8 cellular contexts compared by ENCODE assay signal in genomic region chr1:200669314-200670214, GRCh38. TPM values are rescaled to one million over a fixed set of nuclear protein-coding genes. Genes with fewer than 3 reads are reported as not detected.
DNase-seq lines count a peak whose midpoint lies in the region; ATAC-seq and TF ChIP-seq lines count a peak whose summit lies in the region.

Gene DDX59, minus strand, starts transcription at chr1:200669907. Its CDS starts 3,167 bp downstream, at chr1:200666740.

- TF ChIP-seq POLR2A in right lobe of liver (IDR thresholded peaks at IDR 0.05) = peak; percentile 99

- H3K4me3 Mint-ChIP-seq in CD14-positive monocyte = peak within 1 kb of the TSS; percentile 98 to 99

- H3K4me1 Mint-ChIP-seq in CD14-positive monocyte = peaks cover 36% of the 10 kb centered on the region

- DNase-seq in CD14-positive monocyte (ENCODE audit: low spot score) = peak; percentile 93
- DNase-seq in NCI-H82 (lab: John Stamatoyannopoulos, UW) = peak; percentile 99
- DNase-seq in activated CD4-positive, alpha-beta T cell treated with anti-CD3 and anti-CD28 coated beads, Interleukin-2, amount 50 U/mL, for 48 hours = peak; percentile 94 to 95
- DNase-seq in dermis microvascular lymphatic vessel endothelial cell (ENCODE audit: low read depth in 2 of 2) = peak; percentile 96 to 98
- DNase-seq in right lobe of liver = peak; percentile 98
- peak; percentile 91 for DNase-seq in stimulated activated CD4-positive, alpha-beta T cell treated with anti-CD3 and anti-CD28 coated beads, Interleukin-4, amount 100 ng/mL, for 4 hours

- ATAC-seq in GM19397 (IDR thresholded peaks at IDR 0.05; ENCODE audit: unreplicated experiment) (peak; percentile 87), HG03571 (IDR thresholded peaks at IDR 0.05; ENCODE audit: unreplicated experiment) (peak; percentile 79), right lobe of liver (peak; percentile 88 to 96 (median 92))

- no peaks in the 10 kb centered on the region for H3K27me3 Mint-ChIP-seq in CD14-positive monocyte (ENCODE audit: low read depth in 3 of 3)

- peak within 1 kb of the TSS; percentile 56 to 93 (median 90) for H3K4me3 ChIP-seq in right lobe of liver

- H3K4me1 ChIP-seq in right lobe of liver = peaks cover 0 to 7% (median 2%) of the 10 kb centered on the region in 4 donors

- H3K9me3 ChIP-seq in right lobe of liver = no peaks in the 10 kb centered on the region

- peak within 1 kb of the TSS; percentile 98 to 100 (median 99) for H3K27ac Mint-ChIP-seq in CD14-positive monocyte

- intact Hi-C loops in CD14-positive monocyte (cut with micrococcal nuclease) = loop anchor here (2.0 to 5.0 kb wide), 2 partner anchors 47 to 49 kb away; partner anchors contain the start of gene KIF14 (in 2 of the 2)
- intact Hi-C loops in right lobe of liver (cut with DNase I) = no loop called here

- TF ChIP-seq CTCF in CD14-positive monocyte (IDR thresholded peaks at IDR 0.05) (no peak), right lobe of liver (IDR thresholded peaks at IDR 0.05) (peak in 1 of 4 donors; percentile 4)

- peaks cover 20 to 23% of the 10 kb centered on the region in 2 donors for H3K36me3 Mint-ChIP-seq in CD14-positive monocyte

- under 1% methylated on average over 29 of the region's 89 CpGs for WGBS in right lobe of liver (ENCODE audit: insufficient coverage, low coverage, low lambda C conversion rate, missing lambda C conversion rate)

- H3K36me3 ChIP-seq in right lobe of liver = no peaks in the 10 kb centered on the region

- H3K27ac ChIP-seq in right lobe of liver = peak within 1 kb of the TSS; percentile 98 to 100 (median 99)

- H3K9me3 Mint-ChIP-seq in CD14-positive monocyte = peaks cover 0 to 2% (median 0%) of the 10 kb centered on the region in 7 donors

- no peaks in the 10 kb centered on the region for H3K27me3 ChIP-seq in right lobe of liver

RNA-seq across cellular contexts. Expression of gene DDX59, which starts in this region (rescaled TPM):
- polyA plus RNA-seq in CD14-positive monocyte = 10 to 100 TPM; 14.3 to 14.9 TPM
- total RNA-seq in dermis microvascular lymphatic vessel endothelial cell (9.6 and 10.1 TPM in 2 replicates), right lobe of liver (10 to 100 TPM in 1 of 6 experiments, 1 to 10 TPM in 5; 6.7 to 12.4 (median 8.8) TPM)

Comparison
In these comparisons a context has a peak if more than half of its experiments do, and no peak if none do; other contexts are left out.
1. Peak in every context shown above with its lines: DNase-seq, ATAC-seq, H3K4me3 ChIP-seq and H3K27ac ChIP-seq.
2. intact Hi-C loops: an anchor here in CD14-positive monocyte (2.0 to 5.0 kb wide); none called in right lobe of liver.